Comparison of ENCODE assay signal across 7 cellular contexts in genomic region chr21:17045214-17045835, GRCh38.
DNase-seq lines count a peak whose midpoint lies in the region; ATAC-seq and TF ChIP-seq lines count a peak whose summit lies in the region.

No MANE protein-coding gene starts in this region.

- H3K4me1 Mint-ChIP-seq in natural killer cell (no peaks in the 10 kb centered on the region), T-helper 17 cell (no peaks in the 10 kb centered on the region)

- H3K4me3 Mint-ChIP-seq in natural killer cell (no peak overlapping the region), T-helper 17 cell (no peak overlapping the region)

- H3K27me3 Mint-ChIP-seq in natural killer cell (ENCODE audit: low read depth in 2 of 2) (no peaks in the 10 kb centered on the region), T-helper 17 cell (no peaks in the 10 kb centered on the region)

- H3K27ac ChIP-seq in fibroblast of lung (ENCODE audit: insufficient read depth, low read length): no peak overlapping the region
- no peak overlapping the region for H3K27ac ChIP-seq in colonic mucosa

- peaks cover 18 to 24% of the 10 kb centered on the region in 2 donors for H3K9me3 Mint-ChIP-seq in natural killer cell

- no peak overlapping the region for H3K9ac ChIP-seq in fibroblast of lung (ENCODE audit: insufficient read depth, low read length)
- no peak overlapping the region for H3K9ac ChIP-seq in colonic mucosa (ENCODE audit: low read depth in 2 of 2, low read length in 2 of 2)

- H3K36me3 ChIP-seq in fibroblast of lung (ENCODE audit: control insufficient read depth, insufficient read depth, low read length) (no peaks in the 10 kb centered on the region), colonic mucosa (no peaks in the 10 kb centered on the region)

- no peak overlapping the region for H2AFZ ChIP-seq in fibroblast of lung (ENCODE audit: low read length)

- H3K4me3 ChIP-seq in HFF-Myc (replicated peaks; ENCODE audit: low read depth, low read length): no peak overlapping the region
- H3K4me3 ChIP-seq in fibroblast of lung (replicated peaks in 1 of 4; ENCODE audit: control extremely low read depth in 1 of 4, insufficient read depth in 1 of 4, low read depth in 3 of 4, low read length in 4 of 4): no peak overlapping the region
- H3K4me3 ChIP-seq in retinal pigment epithelial cell (ENCODE audit: low read length): no peak overlapping the region
- no peak overlapping the region for H3K4me3 ChIP-seq in colonic mucosa

- ATAC-seq in natural killer cell (no peak), T-helper 17 cell (no peak)

- DNase-seq in HFF-Myc (ENCODE audit: extremely low read depth, low read depth): peak; percentile 27
- peak; percentile 24 for DNase-seq in NCI-H82 treated with DMSO at 0.1 percent for 48 hours (lab: John Stamatoyannopoulos, UW; ENCODE audit: unreplicated experiment)
- peak; percentile 27 to 62 for DNase-seq in fibroblast of lung (ENCODE audit: low read depth in 2 of 2)
- no peak for DNase-seq in retinal pigment epithelial cell (ENCODE audit: low read depth)
- no peak for DNase-seq in natural killer cell
- no peak for DNase-seq in T-helper 17 cell
- no peak for DNase-seq in colonic mucosa

- H3K36me3 Mint-ChIP-seq in natural killer cell: no peaks in the 10 kb centered on the region
- H3K36me3 Mint-ChIP-seq in T-helper 17 cell (ENCODE audit: low read depth): no peaks in the 10 kb centered on the region

- H3K79me2 ChIP-seq in fibroblast of lung (ENCODE audit: control insufficient read depth, insufficient read depth, low read length): no peaks in the 10 kb centered on the region

- intact Hi-C loops in natural killer cell (cut with micrococcal nuclease) (no loop called here), colonic mucosa (cut with DNase I) (no loop called here)

- no peak overlapping the region for H3K27ac Mint-ChIP-seq in natural killer cell
- no peak overlapping the region for H3K27ac Mint-ChIP-seq in T-helper 17 cell

- H3K4me1 ChIP-seq in fibroblast of lung (ENCODE audit: control insufficient read depth, extremely low read depth, insufficient read depth, low read length) (no peaks in the 10 kb centered on the region), colonic mucosa (no peaks in the 10 kb centered on the region)

- no peak overlapping the region for H3K4me2 ChIP-seq in fibroblast of lung (ENCODE audit: extremely low read depth, insufficient read depth, low read length)

- TF ChIP-seq CTCF in HFF-Myc (IDR thresholded peaks at IDR 0.05; ENCODE audit: low read depth, low read length, missing control alignments): peak; percentile 39
- peak; percentile 38 to 57 for TF ChIP-seq CTCF in fibroblast of lung (conservative IDR thresholded peaks at IDR 0.05 in 1 of 2, IDR thresholded peaks at IDR 0.05 in 1 of 2; ENCODE audit: low read depth in 1 of 2, low read length in 2 of 2)
- peak; percentile 59 for TF ChIP-seq CTCF in retinal pigment epithelial cell (conservative IDR thresholded peaks at IDR 0.05; ENCODE audit: low read depth, low read length)
- TF ChIP-seq CTCF in natural killer cell (IDR thresholded peaks at IDR 0.05): no peak
- TF ChIP-seq CTCF in colonic mucosa (IDR thresholded peaks at IDR 0.05): no peak

- H3K27me3 ChIP-seq in fibroblast of lung (ENCODE audit: control insufficient read depth, insufficient read depth, low read length): no peaks in the 10 kb centered on the region
- no peaks in the 10 kb centered on the region for H3K27me3 ChIP-seq in colonic mucosa

- H3K9me3 ChIP-seq in fibroblast of lung (ENCODE audit: control insufficient read depth, insufficient read depth, low read depth, low read length) (no peaks in the 10 kb centered on the region), T-helper 17 cell (ENCODE audit: control insufficient read depth, low read length, poor library complexity, severe bottlenecking) (no peaks in the 10 kb centered on the region), colonic mucosa (no peaks in the 10 kb centered on the region)

- H4K20me1 ChIP-seq in fibroblast of lung (ENCODE audit: control insufficient read depth, extremely low read depth, insufficient read depth, low read length): no peaks in the 10 kb centered on the region

Comparison
In these comparisons a context has a peak if more than half of its experiments do, and no peak if none do; other contexts are left out.
1. DNase-seq: peak in HFF-Myc (single experiment), NCI-H82 treated with DMSO at 0.1 percent for 48 hours (single experiment) and fibroblast of lung (2 of 2); none in retinal pigment epithelial cell (single experiment), natural killer cell (single experiment), T-helper 17 cell (0 of 3) and colonic mucosa (single experiment).
2. CTCF ChIP-seq: peak in HFF-Myc (single experiment), fibroblast of lung (2 of 2) and retinal pigment epithelial cell (single experiment); none in natural killer cell (single experiment) and colonic mucosa (single experiment).